ENCODE assay signal across 1 cellular context in the genomic region with DNA sequence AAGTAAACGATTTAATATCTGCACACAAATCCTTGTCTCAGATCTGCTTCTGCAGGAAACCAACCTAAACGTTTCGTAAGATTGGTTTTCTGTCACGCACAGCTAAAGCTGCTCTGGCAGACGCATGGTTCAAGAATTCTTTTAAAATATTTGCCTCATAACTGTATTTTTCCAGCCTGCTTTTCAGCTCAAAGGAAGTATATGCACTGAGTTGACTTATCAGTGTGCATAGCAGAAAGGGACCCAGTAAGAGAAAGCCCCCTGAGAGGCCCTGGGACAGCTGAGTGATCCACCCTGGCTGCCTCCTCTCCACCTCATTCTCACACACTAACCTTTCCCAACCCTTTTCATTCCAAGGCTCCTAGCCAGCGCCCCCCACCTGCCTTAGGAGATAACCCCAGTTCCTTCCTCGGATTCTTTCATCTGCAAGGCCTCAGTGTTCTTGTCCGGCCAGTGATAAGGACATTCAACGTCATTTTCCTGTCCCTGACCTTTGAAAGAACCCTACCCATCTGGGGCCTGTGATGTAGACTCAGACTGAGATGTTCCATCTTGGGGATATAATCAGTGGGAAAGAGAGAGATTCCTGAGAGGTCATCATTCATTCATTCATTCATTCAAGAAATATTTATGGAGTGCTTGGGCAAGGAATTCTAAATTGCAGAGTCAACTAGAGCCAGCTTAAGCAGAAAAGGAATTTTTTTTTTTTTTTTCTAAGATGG.
A peak's percentile ranks its signal among the peaks of the same experiment; 100 is the strongest.
TF ChIP-seq lines count a peak whose summit lies in the region.

No MANE protein-coding gene starts in this region.

TF ChIP-seq in K562, 482 proteins besides CTCF, POLR2A, EP300 and RAD21 (continued from another document and continues in another):
- TF ChIP-seq, protein P1, sequence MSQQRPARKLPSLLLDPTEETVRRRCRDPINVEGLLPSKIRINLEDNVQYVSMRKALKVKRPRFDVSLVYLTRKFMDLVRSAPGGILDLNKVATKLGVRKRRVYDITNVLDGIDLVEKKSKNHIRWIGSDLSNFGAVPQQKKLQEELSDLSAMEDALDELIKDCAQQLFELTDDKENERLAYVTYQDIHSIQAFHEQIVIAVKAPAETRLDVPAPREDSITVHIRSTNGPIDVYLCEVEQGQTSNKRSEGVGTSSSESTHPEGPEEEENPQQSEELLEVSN (IDR thresholded peaks at IDR 0.05; ENCODE audit: borderline replicate concordance in 1 of 2, extremely low read depth in 1 of 2, insufficient read depth in 1 of 2, insufficient read length in 1 of 2, low read depth in 1 of 2, low read length in 1 of 2, poor library complexity in 1 of 2, severe bottlenecking in 1 of 2) = no peak
- TF ChIP-seq ZNF696 (CRISPR knock-in tag; conservative IDR thresholded peaks at IDR 0.05) (no peak), PHF8 (IDR thresholded peaks at IDR 0.05; ENCODE audit: borderline replicate concordance, low read length) (no peak), CREBBP (IDR thresholded peaks at IDR 0.05; ENCODE audit: low read depth, low read length) (no peak), RBFOX2 (IDR thresholded peaks at IDR 0.05; ENCODE audit: low read depth, low read length) (peak; percentile 34; the same call in 1 of the 2 replicates), CBX5 (IDR thresholded peaks at IDR 0.05; ENCODE audit: borderline replicate concordance, low read depth) (no peak), NR1H2 (CRISPR knock-in tag; IDR thresholded peaks at IDR 0.05) (no peak), ZNF507 (tag; conservative IDR thresholded peaks at IDR 0.05) (no peak), MEF2D (tag; conservative IDR thresholded peaks at IDR 0.05; ENCODE audit: low read depth) (0 out of 2 replicates have a peak, but pooled peaks have one; percentile 44), HDGF (IDR thresholded peaks at IDR 0.05) (no peak), CBX1 (IDR thresholded peaks at IDR 0.05; ENCODE audit: low read depth) (no peak), ZNF253 (CRISPR knock-in tag; conservative IDR thresholded peaks at IDR 0.05) (no peak), MCM5 (IDR thresholded peaks at IDR 0.05; ENCODE audit: low read depth) (no peak), POU5F1 (IDR thresholded peaks at IDR 0.05; ENCODE audit: borderline replicate concordance, low read depth, low read length, partially characterized antibody) (no peak), NCOR1 (IDR thresholded peaks at IDR 0.05) (peak; percentile 97), LCOR (CRISPR knock-in tag; IDR thresholded peaks at IDR 0.05) (no peak; the same call in 1 of the 2 replicates), NR2C1 (IDR thresholded peaks at IDR 0.05) (peak; percentile 83), NR2C1 (tag; IDR thresholded peaks at IDR 0.05) (peak; percentile 88), BDP1 (IDR thresholded peaks at IDR 0.05; ENCODE audit: insufficient read depth, insufficient read length) (no peak), STAT5A (IDR thresholded peaks at IDR 0.05; ENCODE audit: borderline replicate concordance, low read length) (peak; percentile 89), NONO (IDR thresholded peaks at IDR 0.05; ENCODE audit: low read depth in 2 of 2, low read length in 1 of 2) (peak in 1 of 2 experiments; percentile 18; a peak in 1 of 4 replicates), CC2D1A (IDR thresholded peaks at IDR 0.05) (peak; percentile 95; the same call in 1 of the 2 replicates), NFIC (IDR thresholded peaks at IDR 0.05) (peak; percentile 96), MTA3 (IDR thresholded peaks at IDR 0.05; ENCODE audit: borderline replicate concordance) (peak; percentile 80), CCNT2 (IDR thresholded peaks at IDR 0.05; ENCODE audit: borderline replicate concordance, extremely low read depth, insufficient read length, low read depth, low read length) (peak; percentile 83), NFATC3 (IDR thresholded peaks at IDR 0.05) (no peak), KAT7 (CRISPR knock-in tag; IDR thresholded peaks at IDR 0.05; ENCODE audit: borderline replicate concordance) (no peak), ZNF644 (tag; IDR thresholded peaks at IDR 0.05; ENCODE audit: low read depth) (no peak), SMAD3 (CRISPR knock-in tag; conservative IDR thresholded peaks at IDR 0.05) (no peak), CHD1 (IDR thresholded peaks at IDR 0.05; ENCODE audit: low read length) (no peak), MECOM (CRISPR knock-in tag; IDR thresholded peaks at IDR 0.05) (peak; percentile 66), RBM39 (optimal IDR thresholded peaks at IDR 0.05; ENCODE audit: low read depth, low read length) (no peak), DIDO1 (tag; IDR thresholded peaks at IDR 0.05; ENCODE audit: low read depth) (0 out of 2 replicates have a peak, but pooled peaks have one; percentile 26), ZNF766 (CRISPR knock-in tag; conservative IDR thresholded peaks at IDR 0.05) (peak; percentile 62), ZNF3 (CRISPR knock-in tag; IDR thresholded peaks at IDR 0.05) (no peak), DMBX1 (CRISPR knock-in tag; IDR thresholded peaks at IDR 0.05; ENCODE audit: borderline replicate concordance) (peak; percentile 73; the same call in 1 of the 2 replicates), FOXK2 (conservative IDR thresholded peaks at IDR 0.05 in 1 of 2, IDR thresholded peaks at IDR 0.05 in 1 of 2; ENCODE audit: low read depth in 2 of 2) (peak in 1 of 2 experiments; percentile 35; a peak in 1 of 4 replicates), FOXJ3 (CRISPR knock-in tag; IDR thresholded peaks at IDR 0.05) (no peak), ZFX (CRISPR knock-in tag; IDR thresholded peaks at IDR 0.05) (peak; percentile 65), TRIM24 (IDR thresholded peaks at IDR 0.05) (peak; percentile 89), KAT2B (IDR thresholded peaks at IDR 0.05; ENCODE audit: low read depth, low read length) (no peak), RHOXF2B (CRISPR knock-in tag; conservative IDR thresholded peaks at IDR 0.05) (no peak), TRIM28 (IDR thresholded peaks at IDR 0.05) (no peak; the same call in 1 of the 2 replicates), CTBP1 (IDR thresholded peaks at IDR 0.05; ENCODE audit: borderline replicate concordance) (peak; percentile 94), ZNF764 (CRISPR knock-in tag; IDR thresholded peaks at IDR 0.05; ENCODE audit: low read depth) (no peak), GATAD2B (IDR thresholded peaks at IDR 0.05; ENCODE audit: borderline replicate concordance) (peak; percentile 86; the same call in 1 of the 2 replicates), ZNF311 (CRISPR knock-in tag; IDR thresholded peaks at IDR 0.05) (peak; percentile 37), TARDBP (IDR thresholded peaks at IDR 0.05) (peak; percentile 75; the same call in 1 of the 2 replicates), ETS2 (tag; IDR thresholded peaks at IDR 0.05; ENCODE audit: borderline replicate concordance, poor library complexity, severe bottlenecking) (no peak), BRD4 (IDR thresholded peaks at IDR 0.05) (no peak)
- TF ChIP-seq, protein P2, sequence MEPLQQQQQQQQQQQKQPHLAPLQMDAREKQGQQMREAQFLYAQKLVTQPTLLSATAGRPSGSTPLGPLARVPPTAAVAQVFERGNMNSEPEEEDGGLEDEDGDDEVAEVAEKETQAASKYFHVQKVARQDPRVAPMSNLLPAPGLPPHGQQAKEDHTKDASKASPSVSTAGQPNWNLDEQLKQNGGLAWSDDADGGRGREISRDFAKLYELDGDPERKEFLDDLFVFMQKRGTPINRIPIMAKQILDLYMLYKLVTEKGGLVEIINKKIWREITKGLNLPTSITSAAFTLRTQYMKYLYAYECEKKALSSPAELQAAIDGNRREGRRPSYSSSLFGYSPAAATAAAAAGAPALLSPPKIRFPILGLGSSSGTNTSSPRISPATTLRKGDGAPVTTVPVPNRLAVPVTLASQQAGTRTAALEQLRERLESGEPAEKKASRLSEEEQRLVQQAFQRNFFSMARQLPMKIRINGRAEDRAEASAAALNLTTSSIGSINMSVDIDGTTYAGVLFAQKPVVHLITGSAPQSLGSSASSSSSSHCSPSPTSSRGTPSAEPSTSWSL (CRISPR knock-in tag; IDR thresholded peaks at IDR 0.05; ENCODE audit: borderline replicate concordance) = no peak
- TF ChIP-seq, protein P3, sequence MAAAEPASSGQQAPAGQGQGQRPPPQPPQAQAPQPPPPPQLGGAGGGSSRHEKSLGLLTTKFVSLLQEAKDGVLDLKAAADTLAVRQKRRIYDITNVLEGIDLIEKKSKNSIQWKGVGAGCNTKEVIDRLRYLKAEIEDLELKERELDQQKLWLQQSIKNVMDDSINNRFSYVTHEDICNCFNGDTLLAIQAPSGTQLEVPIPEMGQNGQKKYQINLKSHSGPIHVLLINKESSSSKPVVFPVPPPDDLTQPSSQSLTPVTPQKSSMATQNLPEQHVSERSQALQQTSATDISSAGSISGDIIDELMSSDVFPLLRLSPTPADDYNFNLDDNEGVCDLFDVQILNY (CRISPR knock-in tag; IDR thresholded peaks at IDR 0.05) = no peak
- TF ChIP-seq, protein P4, sequence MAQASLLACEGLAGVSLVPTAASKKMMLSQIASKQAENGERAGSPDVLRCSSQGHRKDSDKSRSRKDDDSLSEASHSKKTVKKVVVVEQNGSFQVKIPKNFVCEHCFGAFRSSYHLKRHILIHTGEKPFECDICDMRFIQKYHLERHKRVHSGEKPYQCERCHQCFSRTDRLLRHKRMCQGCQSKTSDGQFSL (CRISPR knock-in tag; IDR thresholded peaks at IDR 0.05) = no peak
- TF ChIP-seq, protein P4 (tag; IDR thresholded peaks at IDR 0.05) = peak in 1 of 2 experiments; percentile 57; a peak in 1 of 4 replicates
- TF ChIP-seq, protein P5, sequence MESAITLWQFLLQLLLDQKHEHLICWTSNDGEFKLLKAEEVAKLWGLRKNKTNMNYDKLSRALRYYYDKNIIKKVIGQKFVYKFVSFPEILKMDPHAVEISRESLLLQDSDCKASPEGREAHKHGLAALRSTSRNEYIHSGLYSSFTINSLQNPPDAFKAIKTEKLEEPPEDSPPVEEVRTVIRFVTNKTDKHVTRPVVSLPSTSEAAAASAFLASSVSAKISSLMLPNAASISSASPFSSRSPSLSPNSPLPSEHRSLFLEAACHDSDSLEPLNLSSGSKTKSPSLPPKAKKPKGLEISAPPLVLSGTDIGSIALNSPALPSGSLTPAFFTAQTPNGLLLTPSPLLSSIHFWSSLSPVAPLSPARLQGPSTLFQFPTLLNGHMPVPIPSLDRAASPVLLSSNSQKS (CRISPR knock-in tag; IDR thresholded peaks at IDR 0.05) = no peak
- TF ChIP-seq, protein P6, sequence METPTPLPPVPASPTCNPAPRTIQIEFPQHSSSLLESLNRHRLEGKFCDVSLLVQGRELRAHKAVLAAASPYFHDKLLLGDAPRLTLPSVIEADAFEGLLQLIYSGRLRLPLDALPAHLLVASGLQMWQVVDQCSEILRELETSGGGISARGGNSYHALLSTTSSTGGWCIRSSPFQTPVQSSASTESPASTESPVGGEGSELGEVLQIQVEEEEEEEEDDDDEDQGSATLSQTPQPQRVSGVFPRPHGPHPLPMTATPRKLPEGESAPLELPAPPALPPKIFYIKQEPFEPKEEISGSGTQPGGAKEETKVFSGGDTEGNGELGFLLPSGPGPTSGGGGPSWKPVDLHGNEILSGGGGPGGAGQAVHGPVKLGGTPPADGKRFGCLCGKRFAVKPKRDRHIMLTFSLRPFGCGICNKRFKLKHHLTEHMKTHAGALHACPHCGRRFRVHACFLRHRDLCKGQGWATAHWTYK (CRISPR knock-in tag; IDR thresholded peaks at IDR 0.05) = no peak; the same call in 1 of the 2 replicates
- TF ChIP-seq, protein P7, sequence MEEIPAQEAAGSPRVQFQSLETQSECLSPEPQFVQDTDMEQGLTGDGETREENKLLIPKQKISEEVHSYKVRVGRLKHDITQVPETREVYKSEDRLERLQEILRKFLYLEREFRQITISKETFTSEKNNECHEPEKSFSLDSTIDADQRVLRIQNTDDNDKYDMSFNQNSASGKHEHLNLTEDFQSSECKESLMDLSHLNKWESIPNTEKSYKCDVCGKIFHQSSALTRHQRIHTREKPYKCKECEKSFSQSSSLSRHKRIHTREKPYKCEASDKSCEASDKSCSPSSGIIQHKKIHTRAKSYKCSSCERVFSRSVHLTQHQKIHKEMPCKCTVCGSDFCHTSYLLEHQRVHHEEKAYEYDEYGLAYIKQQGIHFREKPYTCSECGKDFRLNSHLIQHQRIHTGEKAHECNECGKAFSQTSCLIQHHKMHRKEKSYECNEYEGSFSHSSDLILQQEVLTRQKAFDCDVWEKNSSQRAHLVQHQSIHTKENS (CRISPR knock-in tag; IDR thresholded peaks at IDR 0.05) = no peak
- TF ChIP-seq, protein P8, sequence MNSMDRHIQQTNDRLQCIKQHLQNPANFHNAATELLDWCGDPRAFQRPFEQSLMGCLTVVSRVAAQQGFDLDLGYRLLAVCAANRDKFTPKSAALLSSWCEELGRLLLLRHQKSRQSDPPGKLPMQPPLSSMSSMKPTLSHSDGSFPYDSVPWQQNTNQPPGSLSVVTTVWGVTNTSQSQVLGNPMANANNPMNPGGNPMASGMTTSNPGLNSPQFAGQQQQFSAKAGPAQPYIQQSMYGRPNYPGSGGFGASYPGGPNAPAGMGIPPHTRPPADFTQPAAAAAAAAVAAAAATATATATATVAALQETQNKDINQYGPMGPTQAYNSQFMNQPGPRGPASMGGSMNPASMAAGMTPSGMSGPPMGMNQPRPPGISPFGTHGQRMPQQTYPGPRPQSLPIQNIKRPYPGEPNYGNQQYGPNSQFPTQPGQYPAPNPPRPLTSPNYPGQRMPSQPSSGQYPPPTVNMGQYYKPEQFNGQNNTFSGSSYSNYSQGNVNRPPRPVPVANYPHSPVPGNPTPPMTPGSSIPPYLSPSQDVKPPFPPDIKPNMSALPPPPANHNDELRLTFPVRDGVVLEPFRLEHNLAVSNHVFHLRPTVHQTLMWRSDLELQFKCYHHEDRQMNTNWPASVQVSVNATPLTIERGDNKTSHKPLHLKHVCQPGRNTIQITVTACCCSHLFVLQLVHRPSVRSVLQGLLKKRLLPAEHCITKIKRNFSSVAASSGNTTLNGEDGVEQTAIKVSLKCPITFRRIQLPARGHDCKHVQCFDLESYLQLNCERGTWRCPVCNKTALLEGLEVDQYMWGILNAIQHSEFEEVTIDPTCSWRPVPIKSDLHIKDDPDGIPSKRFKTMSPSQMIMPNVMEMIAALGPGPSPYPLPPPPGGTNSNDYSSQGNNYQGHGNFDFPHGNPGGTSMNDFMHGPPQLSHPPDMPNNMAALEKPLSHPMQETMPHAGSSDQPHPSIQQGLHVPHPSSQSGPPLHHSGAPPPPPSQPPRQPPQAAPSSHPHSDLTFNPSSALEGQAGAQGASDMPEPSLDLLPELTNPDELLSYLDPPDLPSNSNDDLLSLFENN (IDR thresholded peaks at IDR 0.05; ENCODE audit: low read depth in 2 of 2, low read length in 2 of 2) = peak in 1 of 2 experiments; percentile 88; a peak in 1 of 4 replicates
- TF ChIP-seq, protein P9, sequence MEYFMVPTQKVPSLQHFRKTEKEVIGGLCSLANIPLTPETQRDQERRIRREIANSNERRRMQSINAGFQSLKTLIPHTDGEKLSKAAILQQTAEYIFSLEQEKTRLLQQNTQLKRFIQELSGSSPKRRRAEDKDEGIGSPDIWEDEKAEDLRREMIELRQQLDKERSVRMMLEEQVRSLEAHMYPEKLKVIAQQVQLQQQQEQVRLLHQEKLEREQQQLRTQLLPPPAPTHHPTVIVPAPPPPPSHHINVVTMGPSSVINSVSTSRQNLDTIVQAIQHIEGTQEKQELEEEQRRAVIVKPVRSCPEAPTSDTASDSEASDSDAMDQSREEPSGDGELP (CRISPR knock-in tag; IDR thresholded peaks at IDR 0.05; ENCODE audit: borderline replicate concordance) = peak; percentile 66
